Comparison of ENCODE assay signal across 1 cellular context in the genomic region with DNA sequence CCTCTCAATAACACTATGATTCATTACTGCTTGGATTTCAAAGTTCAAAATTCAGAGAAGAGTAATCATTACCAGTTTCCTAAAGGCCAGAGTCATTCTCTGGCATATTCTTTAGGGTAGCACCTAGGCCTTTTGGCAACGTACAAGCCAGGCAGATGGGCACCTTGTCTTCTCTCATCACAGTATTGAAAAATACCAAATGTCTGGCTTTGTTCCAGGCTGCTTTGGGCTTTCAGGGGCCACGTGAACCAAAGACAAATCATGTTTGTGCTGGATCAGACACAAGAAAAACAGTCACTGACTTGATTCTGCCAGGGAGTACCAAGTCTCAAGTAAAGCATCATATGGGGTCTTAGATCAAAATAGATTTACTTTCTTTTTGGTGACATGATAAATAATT.
TF ChIP-seq lines count a peak whose summit lies in the region.

No MANE protein-coding gene starts in this region.

TF ChIP-seq in IMR-90, 13 proteins besides CTCF, POLR2A, EP300 and RAD21:
- TF ChIP-seq NFE2L2 (IDR thresholded peaks at IDR 0.05; ENCODE audit: low read depth, low read length) (no peak), FOS (IDR thresholded peaks at IDR 0.05; ENCODE audit: low read depth, low read length) (no peak), SMC3 (IDR thresholded peaks at IDR 0.05; ENCODE audit: low read depth, low read length) (no peak), BHLHE40 (IDR thresholded peaks at IDR 0.05; ENCODE audit: low read depth, low read length) (no peak), RFX5 (IDR thresholded peaks at IDR 0.05; ENCODE audit: low read depth, low read length) (no peak), CEBPB (IDR thresholded peaks at IDR 0.05; ENCODE audit: low read depth, low read length) (no peak), MAZ (IDR thresholded peaks at IDR 0.05; ENCODE audit: borderline replicate concordance, low read depth, low read length) (no peak)
- TF ChIP-seq, protein P1, sequence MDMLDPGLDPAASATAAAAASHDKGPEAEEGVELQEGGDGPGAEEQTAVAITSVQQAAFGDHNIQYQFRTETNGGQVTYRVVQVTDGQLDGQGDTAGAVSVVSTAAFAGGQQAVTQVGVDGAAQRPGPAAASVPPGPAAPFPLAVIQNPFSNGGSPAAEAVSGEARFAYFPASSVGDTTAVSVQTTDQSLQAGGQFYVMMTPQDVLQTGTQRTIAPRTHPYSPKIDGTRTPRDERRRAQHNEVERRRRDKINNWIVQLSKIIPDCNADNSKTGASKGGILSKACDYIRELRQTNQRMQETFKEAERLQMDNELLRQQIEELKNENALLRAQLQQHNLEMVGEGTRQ (IDR thresholded peaks at IDR 0.05; ENCODE audit: low read depth, low read length): no peak
- TF ChIP-seq, protein P2, sequence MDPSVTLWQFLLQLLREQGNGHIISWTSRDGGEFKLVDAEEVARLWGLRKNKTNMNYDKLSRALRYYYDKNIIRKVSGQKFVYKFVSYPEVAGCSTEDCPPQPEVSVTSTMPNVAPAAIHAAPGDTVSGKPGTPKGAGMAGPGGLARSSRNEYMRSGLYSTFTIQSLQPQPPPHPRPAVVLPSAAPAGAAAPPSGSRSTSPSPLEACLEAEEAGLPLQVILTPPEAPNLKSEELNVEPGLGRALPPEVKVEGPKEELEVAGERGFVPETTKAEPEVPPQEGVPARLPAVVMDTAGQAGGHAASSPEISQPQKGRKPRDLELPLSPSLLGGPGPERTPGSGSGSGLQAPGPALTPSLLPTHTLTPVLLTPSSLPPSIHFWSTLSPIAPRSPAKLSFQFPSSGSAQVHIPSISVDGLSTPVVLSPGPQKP (IDR thresholded peaks at IDR 0.05; ENCODE audit: borderline replicate concordance, low read depth, low read length): no peak
TF ChIP-seq in IMR-90: peak in this region for 0.
